10 cellular contexts compared by ENCODE assay signal in genomic region chr6:130969807-130970491, GRCh38.
A peak's percentile ranks its signal among the peaks of the same experiment; 100 is the strongest.
DNase-seq lines count a peak whose midpoint lies in the region; ATAC-seq lines count a peak whose summit lies in the region.
"Had no signal": no experiment of that assay in that cellular context is flagged by ENCODE, and none has a peak within 500 bp of the region (broad histone marks: within the 10 kb centered on the region; RNA-seq: fewer than 3 reads in every experiment).

No MANE protein-coding gene starts in this region.

- peak overlapping the region; percentile 24 for H3K27ac ChIP-seq in caudate nucleus (ENCODE audit: low read depth, low read length)
- H3K27ac ChIP-seq in skeletal muscle tissue (ENCODE audit: low read depth, low read length), result peak overlapping the region; percentile 50

- peaks cover 4 to 14% (median 4%) of the 10 kb centered on the region in 3 donors for H3K4me1 ChIP-seq in skeletal muscle tissue (ENCODE audit: control insufficient read depth in 3 of 3, insufficient read depth in 3 of 3, low read length in 3 of 3)

- H3K4me3 ChIP-seq in skeletal muscle tissue (ENCODE audit: low read length in 3 of 3), result peak overlapping the region; percentile 12 to 85 (median 24)
- H3K4me3 ChIP-seq: mucosa of descending colon had no signal

- peak overlapping the region; percentile 5 to 48 (median 9) for H3K9ac ChIP-seq in skeletal muscle tissue (ENCODE audit: low read depth in 1 of 3, low read length in 3 of 3)

- DNase-seq in G401 (ENCODE audit: low spot score), result peak; percentile 9
- no peak for DNase-seq in caudate nucleus (lab: John Stamatoyannopoulos, UW)
- DNase-seq in iris pigment epithelial cell (ENCODE audit: low read depth), result peak; percentile 50
- DNase-seq in stimulated activated CD4-positive, alpha-beta T cell treated with anti-CD3 and anti-CD28 coated beads, Interleukin-4, amount 100 ng/mL, for 4 hours, result no peak
- DNase-seq in stimulated activated naive CD4-positive, alpha-beta T cell treated with Interleukin-2 at 50 U/mL for 16 hours (lab: John Stamatoyannopoulos, UW), result no peak
- DNase-seq in NCI-H526 treated with DMSO at 0.1 percent for 48 hours (lab: John Stamatoyannopoulos, UW), result no peak
- DNase-seq: mucosa of descending colon, NCI-H2171 treated with DMSO at 0.1 percent for 48 hours had no signal

- no peaks in the 10 kb centered on the region for H3K9me3 ChIP-seq in skeletal muscle tissue (ENCODE audit: control insufficient read depth in 3 of 3, low read length in 3 of 3)
- H3K9me3 ChIP-seq: mucosa of descending colon had no signal

- no peaks in the 10 kb centered on the region for H3K36me3 ChIP-seq in skeletal muscle tissue (ENCODE audit: control insufficient read depth in 3 of 3, insufficient read depth in 3 of 3, low read length in 3 of 3)

- in situ Hi-C loops in G401 (cut with HindIII; ENCODE audit: low sequenced_read_pairs), result no loop called here

- no peak for ATAC-seq in GM21717 (IDR thresholded peaks at IDR 0.05; ENCODE audit: unreplicated experiment)
- ATAC-seq: mucosa of descending colon had no signal

- H3K27me3 ChIP-seq in skeletal muscle tissue (ENCODE audit: control insufficient read depth in 3 of 3, insufficient read depth in 3 of 3, low read length in 3 of 3), result no peaks in the 10 kb centered on the region

Comparison
In these comparisons a context has a peak if more than half of its experiments do, and no peak if none do; other contexts are left out.
1. DNase-seq: peak in G401 (single experiment) and iris pigment epithelial cell (single experiment); none in caudate nucleus (0 of 61), stimulated activated CD4-positive, alpha-beta T cell treated with anti-CD3 and anti-CD28 coated beads, Interleukin-4, amount 100 ng/mL, for 4 hours (0 of 2), stimulated activated naive CD4-positive, alpha-beta T cell treated with Interleukin-2 at 50 U/mL for 16 hours (single experiment) and NCI-H526 treated with DMSO at 0.1 percent for 48 hours (single experiment).